ENCODE assay signal across 22 cellular contexts in the genomic region with DNA sequence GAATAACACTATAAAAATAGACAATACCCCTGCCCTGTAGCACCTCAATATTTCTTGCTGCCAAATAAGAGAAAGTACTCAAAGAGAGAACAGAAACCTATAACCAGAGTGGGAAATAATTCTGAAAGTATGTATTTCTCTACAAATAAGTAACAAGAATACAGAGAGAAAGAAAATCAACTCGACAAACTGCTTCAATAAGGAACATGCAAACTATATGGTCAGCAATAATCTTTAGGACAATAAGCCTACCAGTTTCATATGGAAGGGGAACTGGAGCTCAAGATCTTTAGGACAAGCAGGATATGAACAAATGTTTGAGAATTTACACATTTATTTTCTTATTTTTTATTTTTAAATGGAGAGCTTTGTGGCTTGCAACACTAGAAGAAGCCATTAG.
DNase-seq lines count a peak whose midpoint lies in the region; ATAC-seq, FAIRE-seq and TF ChIP-seq lines count a peak whose summit lies in the region.
"Had no signal": no experiment of that assay in that cellular context is flagged by ENCODE, and none has a peak within 500 bp of the region (broad histone marks: within the 10 kb centered on the region; RNA-seq: fewer than 3 reads in every experiment).

No MANE protein-coding gene starts in this region.

- H3K9me3 ChIP-seq in GM12878 (replicated peaks; ENCODE audit: control insufficient read depth, insufficient read depth, low read length) = no peaks in the 10 kb centered on the region
- H3K9me3 ChIP-seq: A549; BLaER1 treated with 17β-estradiol and CSF1 and Interleukin-3, amounts not matched to agents 10 nM and 100 nM; Caco-2 had no signal

- no peak overlapping the region for H2AFZ ChIP-seq in GM12878 (ENCODE audit: control insufficient read depth, low read depth, low read length)

- H3K4me3 ChIP-seq in GM12878 = no peak overlapping the region
- H3K4me3 ChIP-seq: A549; BLaER1 treated with 17β-estradiol and CSF1 and Interleukin-3, amounts not matched to agents 10 nM and 100 nM had no signal

- H3K4me3 Mint-ChIP-seq in nephron (no peak overlapping the region), osteocyte (ENCODE audit: unreplicated experiment) (no peak overlapping the region)
- H3K4me3 Mint-ChIP-seq: B cell; CD4-positive, alpha-beta T cell; CD8-positive, alpha-beta T cell had no signal

- no peak for FAIRE-seq in GM12878 (lab: Jason Lieb, UNC)
- FAIRE-seq: A549, D721Med, G401.6, GM12891, GM19239 had no signal

- DNase-seq in GM12878 (ENCODE audit: low read depth, low spot score) (no peak), osteocyte (ENCODE audit: extremely low spot score, unreplicated experiment) (no peak), GF-D8 (lab: John Stamatoyannopoulos, UW) (no peak), NCI-H446 treated with DMSO at 0.1 percent for 48 hours (lab: John Stamatoyannopoulos, UW) (no peak)
- DNase-seq in NK-92 treated with Interleukin-12 subunit alpha and Interleukin-12 subunit beta, amount 100 ng/mL, for 24 hours (lab: John Stamatoyannopoulos, UW) = no peak
- DNase-seq: AML-193; Caco-2; Calu3; CD4-positive, alpha-beta T cell; CD8-positive, alpha-beta T cell; DMS79 treated with DMSO at 0.1 percent for 48 hours had no signal

- intact Hi-C loops in GM12878 (cut with micrococcal nuclease; ENCODE audit: unreplicated experiment) = no loop called here

- in situ Hi-C loops in GM12878 (cut with MboI) = no loop called here

- SMC1A ChIA-PET in GM12878 (lab: Charles Lee; ENCODE audit: uncharacterized antibody, unreplicated experiment) = interaction anchor here (0.7 to 8.7 kb wide), 17 partner anchors 10 to 364 kb away, joined by 3 to 105 read pairs (median 9); no protein-coding TSS in a partner anchor

- H3K4me1 ChIP-seq in GM12878 (ENCODE audit: control insufficient read depth, insufficient read depth, low read length) = no peaks in the 10 kb centered on the region
- H3K4me1 ChIP-seq: A549, Caco-2 had no signal

- H3K27ac Mint-ChIP-seq in nephron (peak overlapping the region; percentile 79 to 91 (median 88)), osteocyte (ENCODE audit: unreplicated experiment) (peak overlapping the region; percentile 70)
- H3K27ac Mint-ChIP-seq: B cell; CD4-positive, alpha-beta T cell; CD8-positive, alpha-beta T cell had no signal

- no peak overlapping the region for H3K9ac ChIP-seq in GM12878 (ENCODE audit: control insufficient read depth, insufficient read depth, low read length)
- H3K9ac ChIP-seq: BLaER1 treated with 17β-estradiol and CSF1 and Interleukin-3, amounts not matched to agents 10 nM and 100 nM had no signal

- no peaks in the 10 kb centered on the region for H3K79me2 ChIP-seq in GM12878 (ENCODE audit: control insufficient read depth, insufficient read depth, low read length)

- CTCF ChIA-PET in GM12878 (lab: Yijun Ruan, JAX) = interaction anchor here (1.2 to 3.7 kb wide), 6 partner anchors 9 to 49 kb away, joined by 3 to 31 read pairs (median 7); no protein-coding TSS in a partner anchor

- no peak for TF ChIP-seq RAD21 in GM12878 (IDR thresholded peaks at IDR 0.05; ENCODE audit: insufficient read depth, low read depth, low read length)

- RAD21 ChIA-PET in GM12878 (lab: Charles Lee; ENCODE audit: unreplicated experiment) = interaction anchor here (0.8 to 4.5 kb wide), 12 partner anchors 12 to 877 kb away, joined by 3 to 31 read pairs (median 4); no protein-coding TSS in a partner anchor

- TF ChIP-seq EP300 in GM12878 (IDR thresholded peaks at IDR 0.05; ENCODE audit: borderline replicate concordance in 1 of 2, control insufficient read depth in 1 of 2, low read depth in 2 of 2, low read length in 2 of 2) = 0 out of 4 replicates have a peak, but pooled peaks of 1 of the 2 experiments have one; percentile 33

- 0% methylated on average over 1 of the region's 1 CpG for WGBS in GM12878 (ENCODE audit: insufficient coverage, insufficient replicate concordance, low lambda C conversion rate, missing lambda C conversion rate)

- H3K4me2 ChIP-seq in GM12878 (ENCODE audit: control insufficient read depth, insufficient read depth) = no peak overlapping the region
- H3K4me2 ChIP-seq: A549 had no signal

- POLR2A ChIA-PET in GM12878 (lab: Charles Lee) = no interaction called here

- no peaks in the 10 kb centered on the region for H3K36me3 ChIP-seq in GM12878 (ENCODE audit: control insufficient read depth in 2 of 2, insufficient read depth in 2 of 2, low read length in 1 of 2)
- H3K36me3 ChIP-seq: BLaER1 treated with 17β-estradiol and CSF1 and Interleukin-3, amounts not matched to agents 10 nM and 100 nM had no signal

- H3K9me3 Mint-ChIP-seq in nephron (no peaks in the 10 kb centered on the region), osteocyte (ENCODE audit: unreplicated experiment) (no peaks in the 10 kb centered on the region)

- H4K20me1 ChIP-seq in GM12878 (ENCODE audit: control insufficient read depth, insufficient read depth) = no peaks in the 10 kb centered on the region
- H4K20me1 ChIP-seq: BLaER1 treated with 17β-estradiol and CSF1 and Interleukin-3, amounts not matched to agents 10 nM and 100 nM had no signal

- H3K4me1 Mint-ChIP-seq in nephron (peaks cover 47% of the 10 kb centered on the region), osteocyte (ENCODE audit: unreplicated experiment) (peaks cover 43% of the 10 kb centered on the region)
- H3K4me1 Mint-ChIP-seq: B cell had no signal

- TF ChIP-seq POLR2A in GM12878 (IDR thresholded peaks at IDR 0.05; ENCODE audit: low read depth, low read length) = no peak

- BruUV-seq in GM12878 (replicated peaks; lab: Mats Ljungman, UMichigan) = no TSS peak

- H3K27me3 Mint-ChIP-seq in nephron (ENCODE audit: low read depth) = no peaks in the 10 kb centered on the region
- H3K27me3 Mint-ChIP-seq in osteocyte (ENCODE audit: unreplicated experiment) = no peaks in the 10 kb centered on the region
- H3K27me3 Mint-ChIP-seq: B cell; CD4-positive, alpha-beta T cell had no signal

- TF ChIP-seq CTCF in GM12878 (IDR thresholded peaks at IDR 0.05 in 2 of 3, conservative IDR thresholded peaks at IDR 0.05 in 1 of 3; ENCODE audit: control insufficient read depth in 2 of 3, extremely low read depth in 1 of 3, insufficient read depth in 1 of 3, low read depth in 3 of 3, low read length in 3 of 3) (no peak), nephron (IDR thresholded peaks at IDR 0.05; ENCODE audit: unreplicated experiment in 3 of 3) (no peak), osteocyte (IDR thresholded peaks at IDR 0.05) (no peak)

- ATAC-seq in GM18867 (IDR thresholded peaks at IDR 0.05; ENCODE audit: unreplicated experiment) (peak; percentile 45), GM12878 (peak; percentile 76), GM18519 (IDR thresholded peaks at IDR 0.05; ENCODE audit: low FRiP score, unreplicated experiment) (no peak)
- ATAC-seq: A549; CD8-positive, alpha-beta T cell had no signal

- H3K27me3 ChIP-seq in GM12878 (replicated peaks in 1 of 2; ENCODE audit: control insufficient read depth in 2 of 2, insufficient read depth in 2 of 2, low read length in 1 of 2) = no peaks in the 10 kb centered on the region
- H3K27me3 ChIP-seq: BLaER1 treated with 17β-estradiol and CSF1 and Interleukin-3, amounts not matched to agents 10 nM and 100 nM had no signal

- no peak overlapping the region for H3K27ac ChIP-seq in GM12878 (ENCODE audit: control insufficient read depth, insufficient read depth)
- H3K27ac ChIP-seq: A549; BLaER1 treated with 17β-estradiol and CSF1 and Interleukin-3, amounts not matched to agents 10 nM and 100 nM; C4-2B had no signal

- H3K36me3 Mint-ChIP-seq in nephron (ENCODE audit: low read depth) (no peaks in the 10 kb centered on the region), osteocyte (ENCODE audit: unreplicated experiment) (no peaks in the 10 kb centered on the region)
- H3K36me3 Mint-ChIP-seq: CD8-positive, alpha-beta T cell had no signal

TF ChIP-seq in GM12878, 131 proteins besides CTCF, POLR2A, EP300 and RAD21 (continues in another document):
- TF ChIP-seq TBL1XR1 (IDR thresholded peaks at IDR 0.05; ENCODE audit: low read depth, low read length) = no peak
- no peak for TF ChIP-seq POLR2AphosphoS5 (IDR thresholded peaks at IDR 0.05; ENCODE audit: low read length)
- no peak for TF ChIP-seq MEF2B (IDR thresholded peaks at IDR 0.05; ENCODE audit: partially characterized antibody, poor library complexity, severe bottlenecking)
- no peak for TF ChIP-seq CHD1 (IDR thresholded peaks at IDR 0.05; ENCODE audit: low read depth, low read length)
- no peak for TF ChIP-seq SMAD1 (IDR thresholded peaks at IDR 0.05; ENCODE audit: low read depth, partially characterized antibody)
- TF ChIP-seq IKZF2 (IDR thresholded peaks at IDR 0.05) = peak; percentile 43 to 63; a peak in 2 of 4 replicates
- TF ChIP-seq BRCA1 (IDR thresholded peaks at IDR 0.05; ENCODE audit: low read depth, low read length) = no peak
- TF ChIP-seq MYC (IDR thresholded peaks at IDR 0.05; ENCODE audit: insufficient read depth, insufficient read length, insufficient replicate concordance, low read length, severe bottlenecking) = no peak
- TF ChIP-seq BMI1 (IDR thresholded peaks at IDR 0.05; ENCODE audit: borderline replicate concordance) = peak; percentile 11; the same call in 1 of the 2 replicates
- TF ChIP-seq HDAC2 (IDR thresholded peaks at IDR 0.05) = no peak
- TF ChIP-seq KAT2A (conservative IDR thresholded peaks at IDR 0.05; ENCODE audit: control insufficient read depth, low read depth, low read length) = no peak
- TF ChIP-seq DPF2 (IDR thresholded peaks at IDR 0.05) = peak; percentile 27; the same call in 1 of the 2 replicates
- no peak for TF ChIP-seq HDAC6 (IDR thresholded peaks at IDR 0.05; ENCODE audit: unreplicated experiment)
- no peak for TF ChIP-seq KDM1A (IDR thresholded peaks at IDR 0.05; ENCODE audit: borderline replicate concordance)
- TF ChIP-seq SP1 (IDR thresholded peaks at IDR 0.05; ENCODE audit: low read depth, low read length) = no peak
- 0 out of 2 replicates have a peak, but pooled peaks have one; percentile 29 for TF ChIP-seq NBN (IDR thresholded peaks at IDR 0.05)
- no peak; the same call in 1 of the 2 replicates for TF ChIP-seq ZNF217 (IDR thresholded peaks at IDR 0.05)
- peak; percentile 31; the same call in 1 of the 2 replicates for TF ChIP-seq IKZF1 (conservative IDR thresholded peaks at IDR 0.05)
- TF ChIP-seq RB1 (IDR thresholded peaks at IDR 0.05; ENCODE audit: borderline replicate concordance) = no peak
- TF ChIP-seq, protein P1, sequence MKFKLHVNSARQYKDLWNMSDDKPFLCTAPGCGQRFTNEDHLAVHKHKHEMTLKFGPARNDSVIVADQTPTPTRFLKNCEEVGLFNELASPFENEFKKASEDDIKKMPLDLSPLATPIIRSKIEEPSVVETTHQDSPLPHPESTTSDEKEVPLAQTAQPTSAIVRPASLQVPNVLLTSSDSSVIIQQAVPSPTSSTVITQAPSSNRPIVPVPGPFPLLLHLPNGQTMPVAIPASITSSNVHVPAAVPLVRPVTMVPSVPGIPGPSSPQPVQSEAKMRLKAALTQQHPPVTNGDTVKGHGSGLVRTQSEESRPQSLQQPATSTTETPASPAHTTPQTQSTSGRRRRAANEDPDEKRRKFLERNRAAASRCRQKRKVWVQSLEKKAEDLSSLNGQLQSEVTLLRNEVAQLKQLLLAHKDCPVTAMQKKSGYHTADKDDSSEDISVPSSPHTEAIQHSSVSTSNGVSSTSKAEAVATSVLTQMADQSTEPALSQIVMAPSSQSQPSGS (IDR thresholded peaks at IDR 0.05; ENCODE audit: low read length) = no peak
